Comparison of ENCODE assay signal across 15 cellular contexts in genomic region chr11:13923182-13923581, GRCh38. TPM values are rescaled to one million over a fixed set of nuclear protein-coding genes. Genes with fewer than 3 reads are reported as not detected.
DNase-seq lines count a peak whose midpoint lies in the region; ATAC-seq and TF ChIP-seq lines count a peak whose summit lies in the region.
"Had no signal": no experiment of that assay in that cellular context is flagged by ENCODE, and none has a peak within 500 bp of the region (broad histone marks: within the 10 kb centered on the region; RNA-seq: fewer than 3 reads in every experiment).

No MANE protein-coding gene starts in this region.

- H3K79me2 ChIP-seq in mammary epithelial cell (ENCODE audit: insufficient read depth, low read length), result no peaks in the 10 kb centered on the region

- peaks cover 38% of the 10 kb centered on the region for H3K4me1 Mint-ChIP-seq in activated CD8-positive, alpha-beta T cell treated with anti-CD3 and anti-CD28 coated beads for 36 hours (ENCODE audit: low read depth)

- no peak overlapping the region for H3K9ac ChIP-seq in mammary epithelial cell (ENCODE audit: insufficient read depth, low read length)

- H3K27ac ChIP-seq in heart right ventricle, result peak overlapping the region in 6 of 10 donors; percentile 24 to 78 (median 46)
- peak overlapping the region; percentile 19 for H3K27ac ChIP-seq in upper lobe of right lung
- H3K27ac ChIP-seq in mammary epithelial cell (ENCODE audit: insufficient read depth, low read depth, low read length), result no peak overlapping the region
- H3K27ac ChIP-seq: ascending aorta, HL-60, psoas muscle had no signal

- peaks cover 0 to 4% (median 0%) of the 10 kb centered on the region in 7 donors for H3K27me3 ChIP-seq in heart right ventricle
- no peaks in the 10 kb centered on the region for H3K27me3 ChIP-seq in upper lobe of right lung
- H3K27me3 ChIP-seq in mammary epithelial cell (ENCODE audit: insufficient read depth, low read length), result no peaks in the 10 kb centered on the region
- H3K27me3 ChIP-seq: ascending aorta had no signal

- no peaks in the 10 kb centered on the region for H4K20me1 ChIP-seq in mammary epithelial cell (ENCODE audit: insufficient read depth, low read length)

- no TSS peak for BruUV-seq in mammary epithelial cell (replicated peaks; lab: Mats Ljungman, UMichigan)

- H3K9me3 ChIP-seq in heart right ventricle (no peaks in the 10 kb centered on the region), upper lobe of right lung (no peaks in the 10 kb centered on the region), mammary epithelial cell (replicated peaks; ENCODE audit: insufficient read depth, low read length) (no peaks in the 10 kb centered on the region)
- H3K9me3 ChIP-seq: ascending aorta, HAP-1, psoas muscle had no signal

- H3K27ac Mint-ChIP-seq in activated CD8-positive, alpha-beta T cell treated with anti-CD3 and anti-CD28 coated beads for 36 hours, result peak overlapping the region; percentile 83

- no peak overlapping the region for H2AFZ ChIP-seq in mammary epithelial cell (ENCODE audit: low read depth, low read length)

- H3K4me2 ChIP-seq in mammary epithelial cell (ENCODE audit: insufficient read depth, low read depth, low read length), result no peak overlapping the region

- H3K4me1 ChIP-seq in heart right ventricle (peaks cover 0 to 25% (median 9%) of the 10 kb centered on the region in 9 donors), upper lobe of right lung (peaks cover 4% of the 10 kb centered on the region), mammary epithelial cell (ENCODE audit: insufficient read depth, low read length) (peaks cover 12% of the 10 kb centered on the region)
- H3K4me1 ChIP-seq: ascending aorta, HAP-1, psoas muscle had no signal

- no peaks in the 10 kb centered on the region for H3K36me3 ChIP-seq in heart right ventricle
- H3K36me3 ChIP-seq in upper lobe of right lung, result no peaks in the 10 kb centered on the region
- no peaks in the 10 kb centered on the region for H3K36me3 ChIP-seq in mammary epithelial cell (ENCODE audit: insufficient read depth, low read length)
- H3K36me3 ChIP-seq: ascending aorta, HAP-1 had no signal

- H3K4me3 ChIP-seq in heart right ventricle (no peak overlapping the region), upper lobe of right lung (no peak overlapping the region), mammary epithelial cell (replicated peaks in 1 of 3; ENCODE audit: insufficient read depth in 1 of 3, low read depth in 2 of 3, low read length in 3 of 3) (no peak overlapping the region)
- H3K4me3 ChIP-seq: ascending aorta, HAP-1, psoas muscle had no signal

- dilution Hi-C loops in mammary epithelial cell (cut with HindIII; ENCODE audit: low sequenced_read_pairs), result no loop called here

- POLR2A ChIA-PET in activated CD8-positive, alpha-beta T cell treated with anti-CD3 and anti-CD28 coated beads for 36 hours (lab: Charles Lee), result no interaction called here

- intact Hi-C loops in heart right ventricle (cut with DNase I) (no loop called here), cardiac septum (cut with DNase I) (no loop called here), upper lobe of right lung (cut with DNase I) (no loop called here), mammary epithelial cell (cut with micrococcal nuclease) (no loop called here)
- intact Hi-C loops in activated CD8-positive, alpha-beta T cell treated with anti-CD3 and anti-CD28 coated beads for 36 hours (cut with micrococcal nuclease), result no loop called here

- 78 to 80% methylated on average over 1 of the region's 1 CpG for WGBS in heart right ventricle, 2 donors
- WGBS in mammary epithelial cell (ENCODE audit: low coverage, missing lambda C conversion rate), result 100% methylated on average over 1 of the region's 1 CpG

- in situ Hi-C loops in mammary epithelial cell (cut with MboI; ENCODE audit: low sequenced_read_pairs in 2 of 2), result no loop called here

- no peaks in the 10 kb centered on the region for H3K36me3 Mint-ChIP-seq in activated CD8-positive, alpha-beta T cell treated with anti-CD3 and anti-CD28 coated beads for 36 hours (ENCODE audit: low read depth)

- H3K4me3 Mint-ChIP-seq in activated CD8-positive, alpha-beta T cell treated with anti-CD3 and anti-CD28 coated beads for 36 hours, result no peak overlapping the region

- H3K27me3 Mint-ChIP-seq in activated CD8-positive, alpha-beta T cell treated with anti-CD3 and anti-CD28 coated beads for 36 hours, result no peaks in the 10 kb centered on the region

- DNase-seq in heart right ventricle (no peak), cardiac septum (ENCODE audit: low spot score) (no peak), kidney glomerular epithelial cell (lab: John Stamatoyannopoulos, UW) (peak; percentile 67), upper lobe of right lung (no peak), mammary epithelial cell (no peak), CD1c-positive myeloid dendritic cell (ENCODE audit: extremely low spot score) (no peak)
- DNase-seq in activated CD8-positive, alpha-beta T cell treated with anti-CD3 and anti-CD28 coated beads for 36 hours, result no peak
- DNase-seq in stimulated activated naive CD4-positive, alpha-beta T cell treated with Interleukin-2 at 50 U/mL for 16 hours (lab: John Stamatoyannopoulos, UW), result no peak
- DNase-seq: NCI-H2029, psoas muscle, SIG-M5, trophoblast cell had no signal

- peaks cover 5% of the 10 kb centered on the region for H3K9me3 Mint-ChIP-seq in activated CD8-positive, alpha-beta T cell treated with anti-CD3 and anti-CD28 coated beads for 36 hours

- CTCF ChIA-PET in activated CD8-positive, alpha-beta T cell treated with anti-CD3 and anti-CD28 coated beads for 36 hours (lab: Charles Lee), result no interaction called here
- CTCF ChIA-PET in mammary epithelial cell (lab: Charles Lee; ENCODE audit: low non-redundant PET), result no interaction called here

- ATAC-seq in heart right ventricle, result no peak
- ATAC-seq in activated CD8-positive, alpha-beta T cell treated with anti-CD3 and anti-CD28 coated beads for 36 hours, result no peak
- peak; percentile 78 for ATAC-seq in upper lobe of right lung
- ATAC-seq: psoas muscle had no signal

- TF ChIP-seq CTCF in heart right ventricle (IDR thresholded peaks at IDR 0.05) (no peak), upper lobe of right lung (IDR thresholded peaks at IDR 0.05) (peak; percentile 7), mammary epithelial cell (conservative IDR thresholded peaks at IDR 0.05 in 1 of 2, IDR thresholded peaks at IDR 0.05 in 1 of 2; ENCODE audit: extremely low read depth in 1 of 2, insufficient read depth in 1 of 2, low read depth in 1 of 2, low read length in 2 of 2) (no peak)
- no peak for TF ChIP-seq CTCF in activated CD8-positive, alpha-beta T cell treated with anti-CD3 and anti-CD28 coated beads for 36 hours (IDR thresholded peaks at IDR 0.05)

RNA-seq across cellular contexts. Expression of gene SPON1, which starts 39.3 kb away (rescaled TPM):
- total RNA-seq in heart right ventricle, result 10 to 100 TPM in 1 of 10 donors, 1 to 10 TPM in 9; 3.2 to 14.7 (median 5.6) TPM
- 1 to 10 TPM; 2.9 to 8.6 TPM for polyA plus RNA-seq in heart right ventricle
- 6.2 TPM for total RNA-seq in cardiac septum
- total RNA-seq in activated CD8-positive, alpha-beta T cell treated with anti-CD3 and anti-CD28 coated beads for 36 hours, result 1 to 10 TPM in 1 of 2 experiments, under 1 TPM in 1; 0.96 to 1.4 TPM
- total RNA-seq in upper lobe of right lung, result 76.8 TPM
- under 1 TPM in 1 of 2 donors, not detected in 1; 0.17 TPM for total RNA-seq in mammary epithelial cell
- not detected for polyA plus RNA-seq in mammary epithelial cell
- not detected for polyA minus RNA-seq in mammary epithelial cell
